1 cellular context compared by ENCODE assay signal in the genomic region with DNA sequence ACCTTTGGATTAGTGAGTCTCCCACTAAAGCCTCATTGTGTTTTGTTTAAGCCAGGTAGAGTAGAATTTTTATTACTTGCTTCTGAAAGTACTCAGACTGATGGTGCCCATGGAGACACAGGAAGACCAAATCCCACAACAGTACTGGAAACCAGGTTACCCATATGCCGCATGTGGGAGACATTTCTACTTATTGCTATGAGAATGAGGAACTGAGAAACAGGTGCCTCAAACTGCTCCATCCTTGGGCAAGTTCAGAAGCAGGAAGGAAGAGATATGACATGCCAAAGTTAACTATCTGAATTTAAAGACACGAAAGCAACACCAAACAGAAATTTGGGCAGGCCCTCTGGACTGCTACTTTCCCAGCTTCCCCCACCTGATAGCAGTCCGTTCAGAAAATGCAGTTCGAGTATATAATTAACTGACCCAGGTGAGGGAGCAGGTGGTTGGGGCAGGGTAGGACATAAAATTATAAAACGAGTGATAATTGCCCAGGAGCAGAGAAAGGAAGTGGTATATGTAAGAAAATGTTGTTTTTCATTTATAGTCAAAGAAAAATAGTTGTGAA.
TF ChIP-seq lines count a peak whose summit lies in the region.

No MANE protein-coding gene starts in this region.

TF ChIP-seq in H1, 55 proteins besides CTCF, POLR2A, EP300 and RAD21 (continued from another document):
- TF ChIP-seq, protein P1, sequence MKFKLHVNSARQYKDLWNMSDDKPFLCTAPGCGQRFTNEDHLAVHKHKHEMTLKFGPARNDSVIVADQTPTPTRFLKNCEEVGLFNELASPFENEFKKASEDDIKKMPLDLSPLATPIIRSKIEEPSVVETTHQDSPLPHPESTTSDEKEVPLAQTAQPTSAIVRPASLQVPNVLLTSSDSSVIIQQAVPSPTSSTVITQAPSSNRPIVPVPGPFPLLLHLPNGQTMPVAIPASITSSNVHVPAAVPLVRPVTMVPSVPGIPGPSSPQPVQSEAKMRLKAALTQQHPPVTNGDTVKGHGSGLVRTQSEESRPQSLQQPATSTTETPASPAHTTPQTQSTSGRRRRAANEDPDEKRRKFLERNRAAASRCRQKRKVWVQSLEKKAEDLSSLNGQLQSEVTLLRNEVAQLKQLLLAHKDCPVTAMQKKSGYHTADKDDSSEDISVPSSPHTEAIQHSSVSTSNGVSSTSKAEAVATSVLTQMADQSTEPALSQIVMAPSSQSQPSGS (IDR thresholded peaks at IDR 0.05; ENCODE audit: low read length): no peak
- TF ChIP-seq TEAD4 (IDR thresholded peaks at IDR 0.05; ENCODE audit: low read depth, low read length) (no peak), EGR1 (IDR thresholded peaks at IDR 0.05; ENCODE audit: borderline replicate concordance, low read depth, low read length) (no peak), CEBPB (IDR thresholded peaks at IDR 0.05; ENCODE audit: low read depth, low read length) (no peak), GABPA (IDR thresholded peaks at IDR 0.05; ENCODE audit: borderline replicate concordance, insufficient read depth, low read length) (no peak), MAFK (IDR thresholded peaks at IDR 0.05; ENCODE audit: low read depth, low read length) (no peak), GTF2F1 (IDR thresholded peaks at IDR 0.05; ENCODE audit: borderline replicate concordance, low read depth, low read length) (no peak)
